ENCODE assay signal across 16 cellular contexts in genomic region chr4:12319765-12320164, GRCh38.
DNase-seq lines count a peak whose midpoint lies in the region; FAIRE-seq and TF ChIP-seq lines count a peak whose summit lies in the region.
"Had no signal": no experiment of that assay in that cellular context is flagged by ENCODE, and none has a peak within 500 bp of the region (broad histone marks: within the 10 kb centered on the region; RNA-seq: fewer than 3 reads in every experiment).

No MANE protein-coding gene starts in this region.

- no peaks in the 10 kb centered on the region for H4K20me1 ChIP-seq in fibroblast of lung (ENCODE audit: control insufficient read depth, extremely low read depth, insufficient read depth, low read length)

- no peaks in the 10 kb centered on the region for H3K27me3 Mint-ChIP-seq in endodermal cell (ENCODE audit: insufficient read depth)

- WGBS in endodermal cell (ENCODE audit: insufficient coverage in 1 of 2, insufficient read length in 1 of 2), 2 experiments, result 94% methylated on average over 4 of the region's 4 CpGs; no CpG with 5 or more reads in 1 of the 2 experiments

- H3K27me3 ChIP-seq in fibroblast of lung (ENCODE audit: control insufficient read depth, insufficient read depth, low read length), result no peaks in the 10 kb centered on the region
- no peaks in the 10 kb centered on the region for H3K27me3 ChIP-seq in endodermal cell (ENCODE audit: control insufficient read depth, insufficient read depth, low read length, poor library complexity, severe bottlenecking)
- H3K27me3 ChIP-seq: SJCRH30 had no signal

- no peaks in the 10 kb centered on the region for H3K9me3 Mint-ChIP-seq in endodermal cell

- no peak overlapping the region for H2AFZ ChIP-seq in fibroblast of lung (ENCODE audit: low read length)

- DNase-seq in HK-2 (ENCODE audit: unreplicated experiment), result peak; percentile 1
- DNase-seq in RKO (ENCODE audit: low spot score), result peak; percentile 0
- DNase-seq in fibroblast of lung (ENCODE audit: low read depth in 2 of 2), result peak; percentile 10 to 46
- peak; percentile 3 for DNase-seq in urothelium cell line (ENCODE audit: low spot score)
- no peak for DNase-seq in activated effector memory CD4-positive, alpha-beta T cell treated with Interleukin-2 at 50 U/mL for 16 hours
- DNase-seq in SHP77 (lab: John Stamatoyannopoulos, UW), result no peak
- no peak for DNase-seq in endodermal cell
- DNase-seq: DMS79 treated with DMSO at 0.1 percent for 48 hours, HFFc6, NCI-H1105 treated with DMSO at 0.1 percent for 48 hours, NCI-H1694, NCI-H2081 treated with DMSO at 0.1 percent for 48 hours, NCI-H510A treated with DMSO at 0.1 percent for 48 hours, NCI-H774, SJCRH30 had no signal

- H3K9ac ChIP-seq in fibroblast of lung (ENCODE audit: insufficient read depth, low read length), result no peak overlapping the region
- H3K9ac ChIP-seq in endodermal cell (ENCODE audit: extremely low read depth, low read length, poor library complexity, severe bottlenecking), result no peak overlapping the region

- H3K9me3 ChIP-seq in fibroblast of lung (ENCODE audit: control insufficient read depth, insufficient read depth, low read depth, low read length), result no peaks in the 10 kb centered on the region
- H3K9me3 ChIP-seq in endodermal cell (ENCODE audit: control insufficient read depth, low read length), result no peaks in the 10 kb centered on the region
- H3K9me3 ChIP-seq: SJCRH30 had no signal

- no peaks in the 10 kb centered on the region for H3K4me1 Mint-ChIP-seq in endodermal cell
- H3K4me1 Mint-ChIP-seq: CD14-positive monocyte had no signal

- H3K4me1 ChIP-seq in fibroblast of lung (ENCODE audit: control insufficient read depth, extremely low read depth, insufficient read depth, low read length) (no peaks in the 10 kb centered on the region), endodermal cell (ENCODE audit: control insufficient read depth, insufficient read depth, low read length) (no peaks in the 10 kb centered on the region)
- H3K4me1 ChIP-seq: SJCRH30 had no signal

- H3K36me3 Mint-ChIP-seq in endodermal cell (ENCODE audit: low read depth), result no peaks in the 10 kb centered on the region
- H3K36me3 Mint-ChIP-seq: CD14-positive monocyte had no signal

- H3K4me3 Mint-ChIP-seq in endodermal cell, result no peak overlapping the region
- H3K4me3 Mint-ChIP-seq: CD14-positive monocyte, HFFc6 had no signal

- H3K4me2 ChIP-seq in fibroblast of lung (ENCODE audit: extremely low read depth, insufficient read depth, low read length), result no peak overlapping the region

- H3K4me3 ChIP-seq in fibroblast of lung (replicated peaks in 1 of 4; ENCODE audit: control extremely low read depth in 1 of 4, insufficient read depth in 1 of 4, low read depth in 3 of 4, low read length in 4 of 4) (no peak overlapping the region), endodermal cell (ENCODE audit: low read length) (no peak overlapping the region)
- H3K4me3 ChIP-seq: SJCRH30 had no signal

- H3K27ac ChIP-seq in fibroblast of lung (ENCODE audit: insufficient read depth, low read length), result no peak overlapping the region
- no peak overlapping the region for H3K27ac ChIP-seq in endodermal cell (ENCODE audit: low read depth, low read length)
- H3K27ac ChIP-seq: SJCRH30 had no signal

- no peaks in the 10 kb centered on the region for H3K36me3 ChIP-seq in fibroblast of lung (ENCODE audit: control insufficient read depth, insufficient read depth, low read length)
- no peaks in the 10 kb centered on the region for H3K36me3 ChIP-seq in endodermal cell (ENCODE audit: control insufficient read depth, insufficient read depth, low read length)
- H3K36me3 ChIP-seq: SJCRH30 had no signal

- FAIRE-seq in urothelium cell line (lab: Jason Lieb, UNC), result no peak

- no peak overlapping the region for H3K27ac Mint-ChIP-seq in endodermal cell
- H3K27ac Mint-ChIP-seq: CD14-positive monocyte, HFFc6 had no signal

- TF ChIP-seq CTCF in fibroblast of lung (conservative IDR thresholded peaks at IDR 0.05 in 1 of 2, IDR thresholded peaks at IDR 0.05 in 1 of 2; ENCODE audit: low read depth in 1 of 2, low read length in 2 of 2) (no peak), endodermal cell (conservative IDR thresholded peaks at IDR 0.05) (no peak)

- H3K79me2 ChIP-seq in fibroblast of lung (ENCODE audit: control insufficient read depth, insufficient read depth, low read length), result no peaks in the 10 kb centered on the region

Comparison
In these comparisons a context has a peak if more than half of its experiments do, and no peak if none do; other contexts are left out.
1. DNase-seq: peak in HK-2 (single experiment), RKO (single experiment), fibroblast of lung (2 of 2) and urothelium cell line (single experiment); none in activated effector memory CD4-positive, alpha-beta T cell treated with Interleukin-2 at 50 U/mL for 16 hours (single experiment), SHP77 (0 of 2) and endodermal cell (single experiment).